ENCODE assay signal across 35 cellular contexts in genomic region chr13:57799624-57800023, GRCh38.
"Had no signal": no experiment of that assay in that cellular context is flagged by ENCODE, and none has a peak within 500 bp of the region (broad histone marks: within the 10 kb centered on the region; RNA-seq: fewer than 3 reads in every experiment).

No MANE protein-coding gene starts in this region.

- H3K4me3 ChIP-seq: adrenal gland, body of pancreas, breast epithelium had no signal

- H3K36me3 ChIP-seq: adrenal gland, brain microvascular endothelial cell, breast epithelium had no signal

- H3K36me3 Mint-ChIP-seq: activated CD4-positive, alpha-beta memory T cell treated with anti-CD3 and anti-CD28 coated beads for 36 hours; activated naive CD4-positive, alpha-beta T cell treated with anti-CD3 and anti-CD28 coated beads, Interleukin-2, amount 50 U/mL, for 72 hours; activated naive CD8-positive, alpha-beta T cell treated with anti-CD3 and anti-CD28 coated beads for 36 hours had no signal

- H3K4me1 Mint-ChIP-seq: activated B cell treated with CpG ODN at 0.5 μM for 24 hours; activated CD4-positive, alpha-beta T cell treated with anti-CD3 and anti-CD28 coated beads, Interleukin-2, amount 10 ng/mL, durations not matched to agents 24 days and 14 days; activated naive CD8-positive, alpha-beta T cell treated with anti-CD3 and anti-CD28 coated beads for 36 hours; activated T-helper 17 cell treated with anti-CD3 and anti-CD28 coated beads, Interleukin-2, amount 50 U/mL, for 72 hours had no signal

- H3K27ac Mint-ChIP-seq: activated B cell treated with CpG ODN at 0.5 μM for 24 hours; activated CD4-positive, alpha-beta memory T cell treated with anti-CD3 and anti-CD28 coated beads for 36 hours; activated CD4-positive, alpha-beta T cell treated with anti-CD3 and anti-CD28 coated beads, Interleukin-2, amount 10 ng/mL, durations not matched to agents 24 days and 14 days; activated CD8-positive, alpha-beta T cell treated with anti-CD3 and anti-CD28 coated beads for 36 hours; activated naive CD4-positive, alpha-beta T cell treated with anti-CD3 and anti-CD28 coated beads for 36 hours; activated naive CD4-positive, alpha-beta T cell treated with anti-CD3 and anti-CD28 coated beads, Interleukin-2, amount 50 U/mL, for 72 hours; activated naive CD8-positive, alpha-beta T cell treated with anti-CD3 and anti-CD28 coated beads for 36 hours; activated T-cell treated with anti-CD3 and anti-CD28 coated beads, Interleukin-2, amount 50 U/mL, for 72 hours; activated T-helper 1 cell treated with anti-CD3 and anti-CD28 coated beads, Interleukin-12 subunit alpha, Interleukin-12 subunit beta, Interleukin-2, Interleukin-4 antibody, amounts not matched to agents 30 ng/mL and 10 ng/mL and 1 ng/mL, durations not matched to agents 14 hours and 24 hours and 36 hours; activated T-helper 17 cell treated with anti-CD3 and anti-CD28 coated beads, Interleukin-2, amount 50 U/mL, for 72 hours; T-helper 1 cell treated with Interleukin-12 subunit alpha and Interleukin-12 subunit beta and Interleukin-4 antibody, amounts not matched to agents 30 μg/mL and 1 μg/mL, for 36 hours; T-helper 2 cell treated with Interferon-gamma antibody and Interleukin-4, amounts not matched to agents 5 μg/mL and 100 μg/mL, for 36 hours had no signal

- H3K27ac ChIP-seq: adrenal gland, body of pancreas, brain microvascular endothelial cell, breast epithelium, VCaP had no signal

- DNase-seq: activated B cell treated with CpG ODN at 0.5 μM for 24 hours; activated CD4-positive, alpha-beta memory T cell treated with anti-CD3 and anti-CD28 coated beads for 36 hours; activated CD4-positive, alpha-beta T cell treated with anti-CD3 and anti-CD28 coated beads for 4 hours; activated CD4-positive, alpha-beta T cell treated with anti-CD3 and anti-CD28 coated beads, Interleukin-2, amount 10 ng/mL, durations not matched to agents 24 days and 14 days; activated CD4-positive, alpha-beta T cell treated with anti-CD3 and anti-CD28 coated beads, Interleukin-2, amount 50 U/mL, for 1 hour; activated CD4-positive, alpha-beta T cell treated with anti-CD3 and anti-CD28 coated beads, Interleukin-2, amount 50 U/mL, for 4 hours; activated CD4-positive, CD25-positive, alpha-beta regulatory T cell treated with anti-CD3 and anti-CD28 coated beads, Interleukin-2, amount 50 U/mL, for 72 hours; activated CD8-positive, alpha-beta memory T cell treated with anti-CD3 and anti-CD28 coated beads, Interleukin-2, amount 50 U/mL, for 4 hours; activated CD8-positive, alpha-beta T cell treated with anti-CD3 and anti-CD28 coated beads for 36 hours; activated effector memory CD4-positive, alpha-beta T cell treated with anti-CD3 and anti-CD28 coated beads, Interleukin-2, amount 50 U/mL, for 16 hours; activated gamma-delta T cell treated with Interleukin-2 at 50 U/mL for 16 hours; activated naive CD4-positive, alpha-beta T cell; activated naive CD4-positive, alpha-beta T cell treated with anti-CD3 and anti-CD28 coated beads for 36 hours; activated naive CD4-positive, alpha-beta T cell treated with anti-CD3 and anti-CD28 coated beads, Interleukin-2, amount 50 U/mL, for 16 hours; activated naive CD8-positive, alpha-beta T cell treated with anti-CD3 and anti-CD28 coated beads for 36 hours; activated T-cell treated with anti-CD3 and anti-CD28 coated beads for 4 hours; activated T-cell treated with anti-CD3 and anti-CD28 coated beads, Interleukin-2, amount 50 U/mL, for 1 hour; activated T-cell treated with anti-CD3 and anti-CD28 coated beads, Interleukin-2, amount 50 U/mL, for 4 hours; activated T-cell treated with anti-CD3 and anti-CD28 coated beads, Interleukin-2, amount 50 U/mL, for 72 hours; adrenal gland; amniotic stem cell; aorta; body of pancreas; brain microvascular endothelial cell; central memory CD4-positive, alpha-beta T cell; T-helper 1 cell; T-helper 2 cell; T-helper 9 cell had no signal

- H3K27me3 ChIP-seq: adrenal gland, body of pancreas, brain microvascular endothelial cell, breast epithelium had no signal

- ATAC-seq: activated CD8-positive, alpha-beta T cell treated with anti-CD3 and anti-CD28 coated beads for 36 hours; activated naive CD4-positive, alpha-beta T cell treated with anti-CD3 and anti-CD28 coated beads, Interleukin-2, amount 50 U/mL, for 72 hours; activated T-cell treated with anti-CD3 and anti-CD28 coated beads, Interleukin-2, amount 50 U/mL, for 4 hours; activated T-cell treated with anti-CD3 and anti-CD28 coated beads, Interleukin-2, amount 50 U/mL, for 72 hours; activated T-helper 17 cell treated with anti-CD3 and anti-CD28 coated beads, Interleukin-2, amount 50 U/mL, for 72 hours; body of pancreas had no signal

- H3K27me3 Mint-ChIP-seq: activated B cell treated with CpG ODN at 0.5 μM for 24 hours; activated CD4-positive, alpha-beta memory T cell treated with anti-CD3 and anti-CD28 coated beads for 36 hours; activated CD4-positive, alpha-beta T cell treated with anti-CD3 and anti-CD28 coated beads, Interleukin-2, amount 10 ng/mL, durations not matched to agents 24 days and 14 days; activated CD8-positive, alpha-beta T cell treated with anti-CD3 and anti-CD28 coated beads for 36 hours; activated naive CD8-positive, alpha-beta T cell treated with anti-CD3 and anti-CD28 coated beads for 36 hours; activated T-helper 17 cell treated with anti-CD3 and anti-CD28 coated beads, Interleukin-2, amount 50 U/mL, for 72 hours had no signal

- H3K4me3 Mint-ChIP-seq: activated B cell treated with CpG ODN at 0.5 μM for 24 hours; activated CD4-positive, alpha-beta memory T cell treated with anti-CD3 and anti-CD28 coated beads for 36 hours; activated CD4-positive, alpha-beta T cell treated with anti-CD3 and anti-CD28 coated beads, Interleukin-2, amount 10 ng/mL, durations not matched to agents 24 days and 14 days; activated CD8-positive, alpha-beta T cell treated with anti-CD3 and anti-CD28 coated beads for 36 hours; activated naive CD4-positive, alpha-beta T cell treated with anti-CD3 and anti-CD28 coated beads for 36 hours; activated naive CD8-positive, alpha-beta T cell treated with anti-CD3 and anti-CD28 coated beads for 36 hours; activated T-cell treated with anti-CD3 and anti-CD28 coated beads, Interleukin-2, amount 50 U/mL, for 4 hours; activated T-cell treated with anti-CD3 and anti-CD28 coated beads, Interleukin-2, amount 50 U/mL, for 72 hours; activated T-helper 1 cell treated with anti-CD3 and anti-CD28 coated beads, Interleukin-12 subunit alpha, Interleukin-12 subunit beta, Interleukin-2, Interleukin-4 antibody, amounts not matched to agents 30 ng/mL and 10 ng/mL and 1 ng/mL, durations not matched to agents 14 hours and 24 hours and 36 hours; activated T-helper 17 cell treated with anti-CD3 and anti-CD28 coated beads, Interleukin-2, amount 50 U/mL, for 72 hours; T-helper 1 cell treated with Interleukin-12 subunit alpha and Interleukin-12 subunit beta and Interleukin-4 antibody, amounts not matched to agents 30 μg/mL and 1 μg/mL, for 36 hours; T-helper 2 cell treated with Interferon-gamma antibody and Interleukin-4, amounts not matched to agents 5 μg/mL and 100 μg/mL, for 36 hours had no signal

- H3K4me1 ChIP-seq: adrenal gland, body of pancreas, breast epithelium had no signal

- H3K9me3 ChIP-seq: adrenal gland, body of pancreas, breast epithelium had no signal
